Comparison of ENCODE assay signal across 28 cellular contexts in the genomic region with DNA sequence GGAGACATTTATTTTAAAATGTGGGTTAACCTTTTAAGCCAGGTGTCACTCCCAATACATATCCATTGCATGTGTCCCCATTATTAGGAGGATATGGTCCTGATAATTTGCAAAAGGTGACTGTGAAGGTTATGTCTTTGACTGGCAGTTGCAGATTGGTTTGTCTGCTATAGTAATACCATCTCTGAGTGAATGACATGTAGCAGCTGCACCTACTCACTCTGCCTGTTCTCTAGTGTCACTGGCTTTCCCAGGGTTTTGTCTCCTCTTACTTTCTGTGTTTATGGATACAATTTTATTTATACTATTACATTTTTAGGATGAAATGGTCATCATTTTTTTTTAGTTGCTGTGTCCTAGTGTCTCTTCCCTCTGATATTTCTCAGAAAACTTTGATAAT.
"Had no signal": no experiment of that assay in that cellular context is flagged by ENCODE, and none has a peak within 500 bp of the region (broad histone marks: within the 10 kb centered on the region; RNA-seq: fewer than 3 reads in every experiment).

No MANE protein-coding gene starts in this region.

- H3K36me3 ChIP-seq: neural progenitor cell, ovary, right lobe of liver, sigmoid colon, spleen, stomach, thoracic aorta, thyroid gland, tibial nerve, upper lobe of left lung, vagina had no signal

- H3K27ac ChIP-seq: neural progenitor cell, ovary, parathyroid adenoma, psoas muscle, right lobe of liver, sigmoid colon, skin epidermis, spleen, stomach, thoracic aorta, thyroid gland, tibial nerve, upper lobe of left lung, vagina had no signal

- H2AFZ ChIP-seq: neural progenitor cell, parathyroid adenoma had no signal

- H3K9me3 ChIP-seq: psoas muscle, right lobe of liver, sigmoid colon, thoracic aorta, thyroid gland, vagina had no signal

- H3K4me2 ChIP-seq: neural progenitor cell, smooth muscle cell had no signal

- H3K9ac ChIP-seq: neural progenitor cell, parathyroid adenoma had no signal

- H3K27me3 ChIP-seq: neural progenitor cell, ovary, right lobe of liver, sigmoid colon, spleen, stomach, thyroid gland, tibial nerve, upper lobe of left lung, vagina had no signal

- H3K4me1 ChIP-seq: neural progenitor cell, parathyroid adenoma, psoas muscle, right lobe of liver, sigmoid colon, spleen, stomach, thyroid gland, tibial nerve, upper lobe of left lung, vagina had no signal

- H3K4me3 ChIP-seq: neural progenitor cell, ovary, psoas muscle, right lobe of liver, sigmoid colon, skin epidermis, smooth muscle cell, spleen, stomach, thoracic aorta, thyroid gland, tibial nerve, upper lobe of left lung, vagina had no signal

- ATAC-seq: naive thymus-derived CD8-positive, alpha-beta T cell; natural killer cell treated with Interleukin-12 subunit alpha and Interleukin-12 subunit beta and Interleukin-15 and Interleukin-18, amount 100 ng/mL, for 72 hours; psoas muscle; right cardiac atrium; right lobe of liver; stimulated activated memory B cell treated with anti-CD40 and anti-IgM and Interleukin-4, amounts not matched to agents 10 μg/mL and 1 μg/mL and 100 μg/mL, for 72 hours had no signal

- DNase-seq: naive thymus-derived CD8-positive, alpha-beta T cell; nephron progenitor cell; occipital lobe; ovary; psoas muscle; right cardiac atrium; right lobe of liver; sigmoid colon; spleen; stimulated activated CD4-positive, alpha-beta T cell treated with anti-CD3 and anti-CD28 coated beads, Interleukin-12 subunit alpha, Interleukin-12 subunit beta, amount 100 ng/mL, for 4 hours; stimulated activated CD4-positive, alpha-beta T cell treated with anti-CD3 and anti-CD28 coated beads, Interleukin-1b, Interleukin-23, amount 100 ng/mL, for 48 hours; stimulated activated CD4-positive, alpha-beta T cell treated with anti-CD3 and anti-CD28 coated beads, Interleukin-4, amount 100 ng/mL, for 1 hour; stimulated activated CD4-positive, alpha-beta T cell treated with anti-CD3 and anti-CD28 coated beads, Interleukin-4, amount 100 ng/mL, for 4 hours; stimulated activated CD8-positive, alpha-beta memory T cell treated with anti-CD3 and anti-CD28 coated beads, Interleukin-4, amount 100 ng/mL, for 48 hours; stimulated activated naive CD4-positive, alpha-beta T cell treated with Interleukin-2 at 50 U/mL for 16 hours; stomach; thyroid gland; trophoblast cell; upper lobe of left lung had no signal

- H3K79me2 ChIP-seq: parathyroid adenoma had no signal
